ENCODE assay signal across 21 cellular contexts in the genomic region with DNA sequence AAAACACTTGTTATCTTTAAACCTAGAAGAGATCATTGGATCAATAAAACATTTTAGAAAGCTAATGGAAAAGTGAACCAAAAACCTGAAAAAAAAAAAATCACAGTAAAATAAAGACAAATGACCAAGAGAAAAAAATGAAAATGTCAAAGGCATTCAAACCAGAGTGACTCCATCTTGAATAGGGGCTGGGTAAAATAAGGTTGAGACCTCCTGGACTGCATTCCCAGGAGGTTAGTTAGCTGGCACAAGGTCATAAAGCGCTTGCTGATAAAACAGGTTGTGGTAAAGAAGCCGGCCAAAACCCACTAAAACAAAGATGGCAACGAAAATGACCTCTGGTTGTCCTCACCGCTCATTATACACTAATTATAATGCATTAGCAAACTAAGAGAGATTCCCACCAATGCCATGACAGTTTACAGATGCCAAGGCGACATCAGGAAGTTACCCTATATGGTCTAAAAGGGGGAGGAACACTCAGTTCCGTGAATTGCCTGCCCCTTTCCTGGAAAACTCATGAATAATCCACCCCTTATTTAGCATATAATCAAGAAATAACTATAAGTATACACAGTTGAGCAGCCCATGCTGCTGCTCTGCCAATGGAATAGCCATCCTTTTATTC.
"Had no signal": no experiment of that assay in that cellular context is flagged by ENCODE, and none has a peak within 500 bp of the region (broad histone marks: within the 10 kb centered on the region; RNA-seq: fewer than 3 reads in every experiment).

No MANE protein-coding gene starts in this region.

- H3K4me1 ChIP-seq: foreskin keratinocyte, parathyroid adenoma, sigmoid colon had no signal

- ATAC-seq: activated CD4-positive, alpha-beta T cell treated with anti-CD3 and anti-CD28 coated beads for 36 hours; activated CD8-positive, alpha-beta T cell treated with anti-CD3 and anti-CD28 coated beads for 36 hours; activated T-helper 17 cell treated with anti-CD3 and anti-CD28 coated beads, Interleukin-2, amount 50 U/mL, for 72 hours; foreskin keratinocyte; left lobe of liver; stimulated activated memory B cell treated with anti-CD40 and anti-IgM and Interleukin-4, amounts not matched to agents 10 μg/mL and 1 μg/mL and 100 μg/mL, for 72 hours; WTC11 had no signal

- H3K9me3 ChIP-seq: sigmoid colon, thoracic aorta had no signal

- H3K36me3 ChIP-seq: brain microvascular endothelial cell, sigmoid colon, thoracic aorta had no signal

- DNase-seq: activated CD4-positive, alpha-beta T cell treated with anti-CD3 and anti-CD28 coated beads for 36 hours; activated CD8-positive, alpha-beta T cell treated with anti-CD3 and anti-CD28 coated beads for 36 hours; activated naive CD4-positive, alpha-beta T cell treated with anti-CD3 and anti-CD28 coated beads for 36 hours; activated T-cell treated with anti-CD3 and anti-CD28 coated beads, Interleukin-2, amount 50 U/mL, for 1 hour; brain microvascular endothelial cell; central memory CD4-positive, alpha-beta T cell; dorsolateral prefrontal cortex; endodermal cell; foreskin keratinocyte; hypothalamus; midbrain; sigmoid colon; stimulated activated CD4-positive, alpha-beta T cell treated with anti-CD3 and anti-CD28 coated beads, Interleukin-4, amount 100 ng/mL, for 24 hours had no signal

- H3K27me3 ChIP-seq: brain microvascular endothelial cell, dorsolateral prefrontal cortex, foreskin keratinocyte, sigmoid colon had no signal

- H3K4me3 ChIP-seq: dorsolateral prefrontal cortex, lung, sigmoid colon, thoracic aorta had no signal

- H3K27ac ChIP-seq: brain microvascular endothelial cell, dorsolateral prefrontal cortex, epithelial cell of prostate, foreskin keratinocyte, parathyroid adenoma, sigmoid colon, thoracic aorta had no signal
